Comparison of ENCODE assay signal across 1 cellular context in the genomic region with DNA sequence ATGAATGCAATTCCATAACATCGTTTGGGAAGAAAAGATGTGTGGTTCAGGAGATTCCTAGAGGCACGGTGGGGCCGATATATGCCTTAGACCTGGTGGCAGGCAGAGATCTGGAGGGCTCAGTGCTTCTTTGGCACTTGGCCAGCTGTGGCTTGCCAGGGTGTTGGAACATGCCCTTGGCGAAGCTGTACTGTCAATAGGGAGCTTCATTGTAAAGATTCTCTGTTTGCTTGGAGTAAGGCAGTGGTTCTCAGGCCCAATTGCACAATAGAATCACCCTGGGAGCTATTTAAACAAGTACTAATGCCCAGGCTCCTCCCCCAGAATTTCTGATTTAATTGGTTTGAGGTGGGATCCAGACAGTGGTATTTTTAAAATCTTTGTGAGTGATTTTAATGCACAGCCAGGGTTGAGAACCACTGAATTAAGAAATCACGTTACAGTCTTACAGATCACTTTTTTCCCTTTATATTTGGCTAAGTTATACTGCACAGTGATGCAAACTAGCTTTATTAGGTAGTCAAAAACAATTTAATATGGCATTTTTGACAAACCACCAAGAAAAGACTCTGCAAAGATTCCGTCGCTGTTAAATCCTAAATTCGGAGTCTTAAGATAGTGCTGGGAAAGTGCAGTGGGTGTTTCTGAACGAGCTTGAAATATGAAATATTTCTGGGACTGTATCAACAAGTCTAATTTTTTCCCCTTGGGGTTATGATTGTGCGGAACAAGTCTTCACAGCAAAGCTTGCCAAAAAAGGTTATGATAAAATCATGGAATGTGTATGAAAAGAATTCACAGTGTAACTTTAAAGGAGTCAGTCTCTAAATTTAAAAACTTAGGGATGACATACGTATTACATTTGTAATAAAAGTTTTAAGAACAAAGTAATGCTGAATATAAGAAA.
TF ChIP-seq lines count a peak whose summit lies in the region.

No MANE protein-coding gene starts in this region.

TF ChIP-seq in H1, 55 proteins besides CTCF, POLR2A, EP300 and RAD21:
- TF ChIP-seq ASH2L (IDR thresholded peaks at IDR 0.05; ENCODE audit: low read length) (no peak), CEBPB (IDR thresholded peaks at IDR 0.05; ENCODE audit: low read depth, low read length) (peak; percentile 67; the same call in 1 of the 2 replicates)
